33 cellular contexts compared by ENCODE assay signal in genomic region chr12:46982629-46983392, GRCh38.
A peak's percentile ranks its signal among the peaks of the same experiment; 100 is the strongest.
DNase-seq lines count a peak whose midpoint lies in the region; ATAC-seq and TF ChIP-seq lines count a peak whose summit lies in the region.
"Had no signal": no experiment of that assay in that cellular context is flagged by ENCODE, and none has a peak within 500 bp of the region (broad histone marks: within the 10 kb centered on the region; RNA-seq: fewer than 3 reads in every experiment).

No MANE protein-coding gene starts in this region.

- no peak overlapping the region for H3K23ac ChIP-seq in mesenchymal stem cell (ENCODE audit: low read length in 2 of 2)

- CTCF ChIA-PET in mammary epithelial cell (lab: Charles Lee; ENCODE audit: low non-redundant PET), result no interaction called here

- H3K36me3 ChIP-seq in mammary epithelial cell (ENCODE audit: insufficient read depth, low read length), result no peaks in the 10 kb centered on the region
- no peaks in the 10 kb centered on the region for H3K36me3 ChIP-seq in breast epithelium
- H3K36me3 ChIP-seq in mesenchymal stem cell (ENCODE audit: control insufficient read depth in 1 of 2, insufficient read depth in 2 of 2, low read depth in 1 of 2, low read length in 2 of 2), result no peaks in the 10 kb centered on the region
- no peaks in the 10 kb centered on the region for H3K36me3 ChIP-seq in prostate gland
- H3K36me3 ChIP-seq: ascending aorta, cardiac muscle cell, colonic mucosa, left ventricle myocardium inferior, transverse colon had no signal

- H4K8ac ChIP-seq in mesenchymal stem cell (ENCODE audit: low read length), result no peak overlapping the region

- ATAC-seq in SK-N-SH treated with all-trans-retinoic acid at 6 μM for 48 hours (peak; percentile 12; the same call in 2 of the 3 replicates), GM18909 (IDR thresholded peaks at IDR 0.05; ENCODE audit: poor library complexity, unreplicated experiment) (no peak)
- ATAC-seq: activated CD4-positive, alpha-beta T cell treated with anti-CD3 and anti-CD28 coated beads for 36 hours; K562 had no signal

- WGBS in mammary epithelial cell (ENCODE audit: low coverage, missing lambda C conversion rate), result 94% methylated on average over 2 of the region's 2 CpGs
- 100% methylated on average over 2 of the region's 2 CpGs for WGBS in mesenchymal stem cell
- 84% methylated on average over 2 of the region's 2 CpGs for WGBS in prostate gland

- no peaks in the 10 kb centered on the region for H3K79me2 ChIP-seq in mammary epithelial cell (ENCODE audit: insufficient read depth, low read length)

- no peak overlapping the region for H3K9ac ChIP-seq in mammary epithelial cell (ENCODE audit: insufficient read depth, low read length)
- no peak overlapping the region for H3K9ac ChIP-seq in mesenchymal stem cell (ENCODE audit: low read length)

- peak overlapping the region; percentile 65 for H2AFZ ChIP-seq in mammary epithelial cell (ENCODE audit: low read depth, low read length)
- no peak overlapping the region for H2AFZ ChIP-seq in mesenchymal stem cell (ENCODE audit: low read depth, low read length)

- no peak for TF ChIP-seq CTCF in mammary epithelial cell (conservative IDR thresholded peaks at IDR 0.05 in 1 of 2, IDR thresholded peaks at IDR 0.05 in 1 of 2; ENCODE audit: extremely low read depth in 1 of 2, insufficient read depth in 1 of 2, low read depth in 1 of 2, low read length in 2 of 2)
- no peak for TF ChIP-seq CTCF in breast epithelium (IDR thresholded peaks at IDR 0.05)
- no peak for TF ChIP-seq CTCF in prostate gland (IDR thresholded peaks at IDR 0.05)

- TSS peak; percentile 30 for BruUV-seq in mammary epithelial cell (replicated peaks; lab: Mats Ljungman, UMichigan)

- H3K4me3 ChIP-seq in mammary epithelial cell (replicated peaks in 1 of 3; ENCODE audit: insufficient read depth in 1 of 3, low read depth in 2 of 3, low read length in 3 of 3), result no peak overlapping the region
- H3K4me3 ChIP-seq in breast epithelium, result no peak overlapping the region
- H3K4me3 ChIP-seq in mesenchymal stem cell (ENCODE audit: insufficient read depth in 1 of 2, low read depth in 1 of 2, low read length in 2 of 2), result no peak overlapping the region
- H3K4me3 ChIP-seq in prostate gland, result no peak overlapping the region
- H3K4me3 ChIP-seq: ascending aorta, cardiac muscle cell, colonic mucosa, K562, left ventricle myocardium inferior, transverse colon had no signal

- in situ Hi-C loops in mammary epithelial cell (cut with MboI; ENCODE audit: low sequenced_read_pairs in 2 of 2), result no loop called here

- no peak overlapping the region for H2BK15ac ChIP-seq in mesenchymal stem cell (ENCODE audit: low read depth, poor library complexity, severe bottlenecking)

- H3K14ac ChIP-seq in mesenchymal stem cell (ENCODE audit: low read length in 2 of 2), result no peak overlapping the region

- no peak overlapping the region for H2BK12ac ChIP-seq in mesenchymal stem cell (ENCODE audit: low read length in 2 of 2)

- no peaks in the 10 kb centered on the region for H4K20me1 ChIP-seq in mammary epithelial cell (ENCODE audit: insufficient read depth, low read length)

- no peak overlapping the region for H3K18ac ChIP-seq in mesenchymal stem cell (ENCODE audit: low read depth in 1 of 2, low read length in 2 of 2)

- H2AK5ac ChIP-seq in mesenchymal stem cell (ENCODE audit: low read length, severe bottlenecking), result no peak overlapping the region

- no peak for TF ChIP-seq POLR2A in breast epithelium (IDR thresholded peaks at IDR 0.05)
- no peak for TF ChIP-seq POLR2A in prostate gland (IDR thresholded peaks at IDR 0.05)

- H2BK120ac ChIP-seq in mesenchymal stem cell (ENCODE audit: low read depth, low read length), result no peak overlapping the region

- dilution Hi-C loops in mammary epithelial cell (cut with HindIII; ENCODE audit: low sequenced_read_pairs), result no loop called here

- no peaks in the 10 kb centered on the region for H3K27me3 ChIP-seq in mammary epithelial cell (ENCODE audit: insufficient read depth, low read length)
- no peaks in the 10 kb centered on the region for H3K27me3 ChIP-seq in breast epithelium
- peaks cover 0 to 2% of the 10 kb centered on the region in 2 experiments for H3K27me3 ChIP-seq in mesenchymal stem cell (ENCODE audit: control insufficient read depth in 1 of 2, insufficient read depth in 1 of 2, low read length in 2 of 2)
- no peaks in the 10 kb centered on the region for H3K27me3 ChIP-seq in prostate gland (replicated peaks; ENCODE audit: insufficient read depth)
- H3K27me3 ChIP-seq: ascending aorta, cardiac muscle cell, colonic mucosa, transverse colon had no signal

- H3K4ac ChIP-seq in mesenchymal stem cell (ENCODE audit: low read depth in 1 of 2, low read length in 2 of 2), result no peak overlapping the region

- H3K4me2 ChIP-seq in mammary epithelial cell (ENCODE audit: insufficient read depth, low read depth, low read length), result peak overlapping the region; percentile 44
- no peak overlapping the region for H3K4me2 ChIP-seq in mesenchymal stem cell (ENCODE audit: low read length, poor library complexity, severe bottlenecking)

- H3K79me1 ChIP-seq in mesenchymal stem cell (replicated peaks; ENCODE audit: low read length, poor library complexity, severe bottlenecking), result no peaks in the 10 kb centered on the region

- no peaks in the 10 kb centered on the region for H3K9me3 ChIP-seq in mammary epithelial cell (replicated peaks; ENCODE audit: insufficient read depth, low read length)
- no peaks in the 10 kb centered on the region for H3K9me3 ChIP-seq in breast epithelium
- H3K9me3 ChIP-seq in mesenchymal stem cell (ENCODE audit: control insufficient read depth, low read length), result no peaks in the 10 kb centered on the region
- no peaks in the 10 kb centered on the region for H3K9me3 ChIP-seq in prostate gland
- H3K9me3 ChIP-seq: ascending aorta, colonic mucosa, left ventricle myocardium inferior, transverse colon had no signal

- DNase-seq in mammary epithelial cell (no peak), breast epithelium (ENCODE audit: low spot score in 2 of 2) (no peak), mesenchymal stem cell (no peak), cerebellum (ENCODE audit: low spot score) (no peak), prostate gland (ENCODE audit: low spot score) (no peak)
- no peak for DNase-seq in activated T-cell treated with anti-CD3 and anti-CD28 coated beads, Interleukin-2, amount 50 U/mL, for 48 hours
- DNase-seq: activated CD4-positive, alpha-beta T cell treated with anti-CD3 and anti-CD28 coated beads for 36 hours; activated effector memory CD4-positive, alpha-beta T cell treated with Interleukin-2 at 50 U/mL for 16 hours; activated naive CD8-positive, alpha-beta T cell treated with anti-CD3 and anti-CD28 coated beads for 36 hours; activated T-cell treated with anti-CD3 and anti-CD28 coated beads for 4 hours; colonic mucosa; COR-L47; effector CD8-positive, alpha-beta T cell; GDM1; glutamatergic neuron; left ventricle myocardium inferior; NCI-H1105; NCI-H187; NCI-H2171; NCI-H510A; PC-3; SIG-M5; stimulated activated CD4-positive, alpha-beta T cell treated with anti-CD3 and anti-CD28 coated beads, Interleukin-4, amount 100 ng/mL, for 1 hour; T1000; transverse colon had no signal

- H3K4me1 ChIP-seq in mammary epithelial cell (ENCODE audit: insufficient read depth, low read length) (peaks cover 20% of the 10 kb centered on the region), breast epithelium (no peaks in the 10 kb centered on the region), mesenchymal stem cell (ENCODE audit: control insufficient read depth, insufficient read depth, low read depth, low read length) (peaks cover 7% of the 10 kb centered on the region), prostate gland (replicated peaks) (no peaks in the 10 kb centered on the region)
- H3K4me1 ChIP-seq: ascending aorta, colonic mucosa, transverse colon had no signal

- intact Hi-C loops in mammary epithelial cell (cut with micrococcal nuclease) (loop anchor here (5.0 kb wide), 2 partner anchors 716 to 831 kb away; partner anchors contain the start of gene SLC38A1), breast epithelium (cut with DNase I; ENCODE audit: low total_unique reads) (no loop called here), prostate gland (cut with DNase I) (no loop called here)

- peak overlapping the region; percentile 54 for H4K91ac ChIP-seq in mesenchymal stem cell (ENCODE audit: low read length)

- H2BK5ac ChIP-seq in mesenchymal stem cell (ENCODE audit: low read depth, low read length, poor library complexity, severe bottlenecking), result no peak overlapping the region

- H3K27ac ChIP-seq in mammary epithelial cell (ENCODE audit: insufficient read depth, low read depth, low read length), result no peak overlapping the region
- no peak overlapping the region for H3K27ac ChIP-seq in breast epithelium
- no peak overlapping the region for H3K27ac ChIP-seq in mesenchymal stem cell (ENCODE audit: low read length, poor library complexity, severe bottlenecking)
- no peak overlapping the region for H3K27ac ChIP-seq in prostate gland
- H3K27ac ChIP-seq: 22Rv1, ascending aorta, C4-2B, cardiac muscle cell, colonic mucosa, left ventricle myocardium inferior, transverse colon, VCaP had no signal

TF ChIP-seq in SK-N-SH treated with all-trans-retinoic acid at 6 μM for 48 hours, 23 proteins besides CTCF, POLR2A, EP300 and RAD21 (continues in another document):
- TF ChIP-seq RARB (CRISPR knock-in tag; IDR thresholded peaks at IDR 0.05) (no peak), ZFP30 (CRISPR knock-in tag; IDR thresholded peaks at IDR 0.05) (no peak), ZC3H10 (CRISPR knock-in tag; IDR thresholded peaks at IDR 0.05) (no peak), BACH2 (CRISPR knock-in tag; IDR thresholded peaks at IDR 0.05; ENCODE audit: borderline replicate concordance) (no peak), ZNF70 (CRISPR knock-in tag; IDR thresholded peaks at IDR 0.05) (no peak), TOX (CRISPR knock-in tag; IDR thresholded peaks at IDR 0.05; ENCODE audit: borderline replicate concordance) (no peak), PATZ1 (CRISPR knock-in tag; IDR thresholded peaks at IDR 0.05; ENCODE audit: borderline replicate concordance) (no peak)
